1 cellular context compared by ENCODE assay signal in the genomic region with DNA sequence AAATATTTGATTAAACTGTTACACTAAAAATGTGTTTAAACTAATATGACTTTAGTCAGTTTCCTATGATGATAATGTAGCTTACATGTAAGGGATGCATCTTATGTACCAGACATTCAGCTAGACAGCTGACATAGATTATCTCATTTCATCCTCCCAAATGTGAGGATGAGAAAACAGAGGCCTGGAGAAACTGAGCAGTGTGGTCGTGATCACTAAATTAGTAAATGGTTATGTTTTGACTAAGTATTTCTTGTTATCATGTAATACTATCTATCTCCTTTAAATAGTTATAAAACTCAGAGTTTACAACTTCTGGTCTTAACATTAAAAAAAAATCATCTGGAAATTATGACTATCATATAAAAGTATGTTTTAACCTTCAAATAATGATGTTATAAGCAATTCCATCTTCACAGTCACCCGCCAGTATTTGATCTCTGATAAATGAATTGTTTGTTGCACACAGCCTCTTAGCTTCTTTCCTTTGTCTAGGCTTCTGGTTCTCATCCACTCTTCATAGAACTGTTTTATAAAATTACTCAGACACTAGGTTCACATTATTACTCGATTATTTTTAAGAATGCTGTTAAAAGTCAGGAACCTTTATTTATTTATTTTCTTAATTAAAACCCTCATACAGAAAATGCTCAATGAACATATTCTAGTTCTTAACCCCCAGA.
TF ChIP-seq lines count a peak whose summit lies in the region.

No MANE protein-coding gene starts in this region.

TF ChIP-seq in SK-N-SH, 30 proteins besides CTCF, POLR2A, EP300 and RAD21 (continued from another document):
- TF ChIP-seq, protein P1, sequence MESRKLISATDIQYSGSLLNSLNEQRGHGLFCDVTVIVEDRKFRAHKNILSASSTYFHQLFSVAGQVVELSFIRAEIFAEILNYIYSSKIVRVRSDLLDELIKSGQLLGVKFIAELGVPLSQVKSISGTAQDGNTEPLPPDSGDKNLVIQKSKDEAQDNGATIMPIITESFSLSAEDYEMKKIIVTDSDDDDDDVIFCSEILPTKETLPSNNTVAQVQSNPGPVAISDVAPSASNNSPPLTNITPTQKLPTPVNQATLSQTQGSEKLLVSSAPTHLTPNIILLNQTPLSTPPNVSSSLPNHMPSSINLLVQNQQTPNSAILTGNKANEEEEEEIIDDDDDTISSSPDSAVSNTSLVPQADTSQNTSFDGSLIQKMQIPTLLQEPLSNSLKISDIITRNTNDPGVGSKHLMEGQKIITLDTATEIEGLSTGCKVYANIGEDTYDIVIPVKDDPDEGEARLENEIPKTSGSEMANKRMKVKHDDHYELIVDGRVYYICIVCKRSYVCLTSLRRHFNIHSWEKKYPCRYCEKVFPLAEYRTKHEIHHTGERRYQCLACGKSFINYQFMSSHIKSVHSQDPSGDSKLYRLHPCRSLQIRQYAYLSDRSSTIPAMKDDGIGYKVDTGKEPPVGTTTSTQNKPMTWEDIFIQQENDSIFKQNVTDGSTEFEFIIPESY (IDR thresholded peaks at IDR 0.05; ENCODE audit: borderline replicate concordance, low read depth): no peak
- TF ChIP-seq, protein P2, sequence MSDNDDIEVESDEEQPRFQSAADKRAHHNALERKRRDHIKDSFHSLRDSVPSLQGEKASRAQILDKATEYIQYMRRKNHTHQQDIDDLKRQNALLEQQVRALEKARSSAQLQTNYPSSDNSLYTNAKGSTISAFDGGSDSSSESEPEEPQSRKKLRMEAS (IDR thresholded peaks at IDR 0.05; ENCODE audit: low read depth): no peak
- TF ChIP-seq, protein P3, sequence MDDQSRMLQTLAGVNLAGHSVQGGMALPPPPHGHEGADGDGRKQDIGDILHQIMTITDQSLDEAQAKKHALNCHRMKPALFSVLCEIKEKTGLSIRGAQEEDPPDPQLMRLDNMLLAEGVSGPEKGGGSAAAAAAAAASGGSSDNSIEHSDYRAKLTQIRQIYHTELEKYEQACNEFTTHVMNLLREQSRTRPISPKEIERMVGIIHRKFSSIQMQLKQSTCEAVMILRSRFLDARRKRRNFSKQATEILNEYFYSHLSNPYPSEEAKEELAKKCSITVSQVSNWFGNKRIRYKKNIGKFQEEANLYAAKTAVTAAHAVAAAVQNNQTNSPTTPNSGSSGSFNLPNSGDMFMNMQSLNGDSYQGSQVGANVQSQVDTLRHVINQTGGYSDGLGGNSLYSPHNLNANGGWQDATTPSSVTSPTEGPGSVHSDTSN (IDR thresholded peaks at IDR 0.05): 0 out of 2 replicates have a peak, but pooled peaks have one; percentile 6
- TF ChIP-seq SMC3 (IDR thresholded peaks at IDR 0.05; ENCODE audit: low read depth, low read length) (no peak), YY1 (IDR thresholded peaks at IDR 0.05; ENCODE audit: low read depth) (no peak), RCOR1 (IDR thresholded peaks at IDR 0.05; ENCODE audit: low read length) (0 out of 2 replicates have a peak, but pooled peaks have one; percentile 30), GABPA (IDR thresholded peaks at IDR 0.05; ENCODE audit: low read depth) (no peak), FOXM1 (IDR thresholded peaks at IDR 0.05; ENCODE audit: low read depth) (no peak), MEF2A (IDR thresholded peaks at IDR 0.05; ENCODE audit: borderline replicate concordance, low read depth) (no peak), GATA2 (CRISPR knock-in tag; IDR thresholded peaks at IDR 0.05) (peak; percentile 41; the same call in 1 of the 2 replicates), RXRA (IDR thresholded peaks at IDR 0.05; ENCODE audit: borderline replicate concordance, low read depth) (no peak), RFX5 (IDR thresholded peaks at IDR 0.05; ENCODE audit: low read length) (no peak), TEAD4 (IDR thresholded peaks at IDR 0.05; ENCODE audit: borderline replicate concordance, insufficient read depth) (no peak), JUND (IDR thresholded peaks at IDR 0.05) (no peak)
